26 cellular contexts compared by ENCODE assay signal in genomic region chr7:25918731-25919130, GRCh38.
"Had no signal": no experiment of that assay in that cellular context is flagged by ENCODE, and none has a peak within 500 bp of the region (broad histone marks: within the 10 kb centered on the region; RNA-seq: fewer than 3 reads in every experiment).

No MANE protein-coding gene starts in this region.

- ATAC-seq: naive thymus-derived CD8-positive, alpha-beta T cell; natural killer cell treated with Interleukin-12 subunit alpha and Interleukin-12 subunit beta and Interleukin-15 and Interleukin-18, amount 100 ng/mL, for 72 hours; psoas muscle; right cardiac atrium; right lobe of liver; stimulated activated memory B cell treated with anti-CD40 and anti-IgM and Interleukin-4, amounts not matched to agents 10 μg/mL and 1 μg/mL and 100 μg/mL, for 72 hours had no signal

- H3K27ac Mint-ChIP-seq: naive B cell; naive thymus-derived CD8-positive, alpha-beta T cell; natural killer cell treated with Interleukin-12 subunit alpha and Interleukin-12 subunit beta and Interleukin-15 and Interleukin-18, amount 100 ng/mL, for 72 hours; neural progenitor cell; progenitor cell of endocrine pancreas; stimulated activated memory B cell treated with anti-CD40 and anti-IgM and Interleukin-4, amounts not matched to agents 10 μg/mL and 1 μg/mL and 100 μg/mL, for 72 hours; stimulated activated naive CD8-positive, alpha-beta T cell treated with anti-CD3 and anti-CD28 coated beads, Interleukin-15, Interleukin-2, amounts not matched to agents 100 ng/mL and 50 ng/mL, for 24 hours had no signal

- H3K36me3 Mint-ChIP-seq: neural progenitor cell had no signal

- H3K4me1 Mint-ChIP-seq: naive B cell; naive thymus-derived CD8-positive, alpha-beta T cell; stimulated activated memory B cell treated with anti-CD40 and anti-IgM and Interleukin-4, amounts not matched to agents 10 μg/mL and 1 μg/mL and 100 μg/mL, for 72 hours had no signal

- H3K4me3 Mint-ChIP-seq: naive B cell; naive thymus-derived CD8-positive, alpha-beta T cell; natural killer cell treated with Interleukin-12 subunit alpha and Interleukin-12 subunit beta and Interleukin-15 and Interleukin-18, amount 100 ng/mL, for 72 hours; neural progenitor cell; stimulated activated memory B cell treated with anti-CD40 and anti-IgM and Interleukin-4, amounts not matched to agents 10 μg/mL and 1 μg/mL and 100 μg/mL, for 72 hours; stimulated activated naive CD8-positive, alpha-beta T cell treated with anti-CD3 and anti-CD28 coated beads, Interleukin-15, Interleukin-2, amounts not matched to agents 100 ng/mL and 50 ng/mL, for 24 hours had no signal

- DNase-seq: naive B cell; naive thymus-derived CD8-positive, alpha-beta T cell; occipital lobe; ovary; posterior cingulate gyrus; psoas muscle; right cardiac atrium; right lobe of liver; sigmoid colon; spleen; stimulated activated CD4-positive, alpha-beta T cell treated with anti-CD3 and anti-CD28 coated beads, Interleukin-12 subunit alpha, Interleukin-12 subunit beta, amount 100 ng/mL, for 4 hours; stimulated activated CD4-positive, alpha-beta T cell treated with anti-CD3 and anti-CD28 coated beads, Interleukin-1b, Interleukin-23, amount 100 ng/mL, for 48 hours; stimulated activated CD4-positive, alpha-beta T cell treated with anti-CD3 and anti-CD28 coated beads, Interleukin-4, amount 100 ng/mL, for 1 hour; stimulated activated CD4-positive, alpha-beta T cell treated with anti-CD3 and anti-CD28 coated beads, Interleukin-4, amount 100 ng/mL, for 4 hours; stimulated activated CD8-positive, alpha-beta memory T cell treated with anti-CD3 and anti-CD28 coated beads, Interleukin-4, amount 100 ng/mL, for 48 hours; stimulated activated naive CD4-positive, alpha-beta T cell treated with Interleukin-2 at 50 U/mL for 16 hours; stomach; thyroid gland; trophoblast cell; upper lobe of left lung had no signal

- FAIRE-seq: urothelium cell line had no signal
